Comparison of ENCODE assay signal across 8 cellular contexts in genomic region chr2:16625201-16625729, GRCh38. TPM values are rescaled to one million over a fixed set of nuclear protein-coding genes. Genes with fewer than 3 reads are reported as not detected.
DNase-seq lines count a peak whose midpoint lies in the region; ATAC-seq and TF ChIP-seq lines count a peak whose summit lies in the region.

No MANE protein-coding gene starts in this region.

- no peaks in the 10 kb centered on the region for H3F3A ChIP-seq in OCI-LY1 (ENCODE audit: insufficient read depth, low read length)

- H3K9me3 ChIP-seq in OCI-LY1 (ENCODE audit: low read length), result no peaks in the 10 kb centered on the region
- no peaks in the 10 kb centered on the region for H3K9me3 ChIP-seq in heart right ventricle

- DNase-seq in H7 (peak; percentile 37), heart right ventricle (peak in 1 of 2 donors; percentile 43), cerebellar nuclear complex (lab: John Stamatoyannopoulos, UW) (no peak)

- peak overlapping the region; percentile 55 for H3K4me2 ChIP-seq in OCI-LY1 (ENCODE audit: low read length)

- no peaks in the 10 kb centered on the region for H3K9me2 ChIP-seq in OCI-LY1 (ENCODE audit: low read depth, low read length)

- intact Hi-C loops in heart right ventricle (cut with DNase I), result no loop called here

- H3K4me1 ChIP-seq in OCI-LY1 (ENCODE audit: insufficient read depth, low read length, severe bottlenecking) (peaks cover 86% of the 10 kb centered on the region), heart right ventricle (peaks cover 0 to 92% (median 49%) of the 10 kb centered on the region in 9 donors)

- no peaks in the 10 kb centered on the region for H4K20me1 ChIP-seq in OCI-LY1 (ENCODE audit: insufficient read depth, low read length)

- H3K36me3 ChIP-seq in H7 (replicated peaks; ENCODE audit: control insufficient read depth, insufficient read depth, low read length), result no peaks in the 10 kb centered on the region
- peaks cover 11% of the 10 kb centered on the region; the same call in 1 of the 2 replicates for H3K36me3 ChIP-seq in OCI-LY1 (ENCODE audit: insufficient read depth, low read length)
- peaks cover 0 to 30% (median 5%) of the 10 kb centered on the region in 9 donors for H3K36me3 ChIP-seq in heart right ventricle

- no peak overlapping the region for H2AFZ ChIP-seq in OCI-LY1 (ENCODE audit: low read length)

- no peaks in the 10 kb centered on the region for H3K79me2 ChIP-seq in OCI-LY1 (ENCODE audit: insufficient read depth, low read length)

- H3K27ac ChIP-seq in OCI-LY1 (ENCODE audit: low read depth, low read length, poor library complexity, severe bottlenecking) (peak overlapping the region; percentile 95), heart right ventricle (peak overlapping the region in 9 of 10 donors; percentile 32 to 88 (median 58)), skin epidermis (peak overlapping the region in 18 of 21 experiments; percentile 3 to 86 (median 62))

- H3K27me3 ChIP-seq in H7 (ENCODE audit: control insufficient read depth, insufficient read depth, low read length), result no peaks in the 10 kb centered on the region
- H3K27me3 ChIP-seq in OCI-LY1 (ENCODE audit: insufficient read depth, low read length), result no peaks in the 10 kb centered on the region
- H3K27me3 ChIP-seq in heart right ventricle, result no peaks in the 10 kb centered on the region

- WGBS in heart right ventricle, 2 donors, result 38 to 59% methylated on average over 5 of the region's 5 CpGs

- TF ChIP-seq CTCF in OCI-LY1 (IDR thresholded peaks at IDR 0.05; ENCODE audit: low read length) (no peak), heart right ventricle (IDR thresholded peaks at IDR 0.05) (no peak)

- no peak overlapping the region for H3K4me3 ChIP-seq in H7 (ENCODE audit: insufficient read depth, low read depth, low read length)
- H3K4me3 ChIP-seq in OCI-LY1 (ENCODE audit: low read depth, low read length, poor library complexity, severe bottlenecking), result peak overlapping the region; percentile 38
- no peak overlapping the region for H3K4me3 ChIP-seq in heart right ventricle
- no peak overlapping the region for H3K4me3 ChIP-seq in skin epidermis

- peak; percentile 54 to 78 (median 70) for ATAC-seq in heart right ventricle
- ATAC-seq in HG03571 (IDR thresholded peaks at IDR 0.05; ENCODE audit: unreplicated experiment), result no peak
- no peak for ATAC-seq in GM19023 (IDR thresholded peaks at IDR 0.05; ENCODE audit: unreplicated experiment)
- ATAC-seq in HG03097 (IDR thresholded peaks at IDR 0.05; ENCODE audit: low FRiP score, unreplicated experiment), result no peak

- peak overlapping the region; percentile 39; the same call in 1 of the 2 replicates for H3K9ac ChIP-seq in OCI-LY1 (ENCODE audit: low read length)

RNA-seq across cellular contexts. Expression of gene CYRIA, which starts 40.4 kb away (rescaled TPM):
- 1.5 and 1.7 TPM in 2 replicates for total RNA-seq in H7 (2014; rRNA removed; shearing (Covaris generic))
- 10 to 100 TPM in 1 of 10 donors, 1 to 10 TPM in 9; 1.5 to 10.6 (median 3.6) TPM for total RNA-seq in heart right ventricle
- polyA plus RNA-seq in heart right ventricle, result 1 to 10 TPM; 1.2 to 1.3 TPM

Comparison
In these comparisons a context has a peak if more than half of its experiments do, and no peak if none do; other contexts are left out.
1. ATAC-seq: peak in heart right ventricle (8 of 8); none in HG03571 (single experiment), GM19023 (single experiment) and HG03097 (single experiment).
2. Peak in every context shown above with its lines, with median percentiles within 50 percentile points of each other: H3K27ac ChIP-seq.